In genomic region chr11:128508785-128509518, GRCh38 we compare ENCODE assay signal across 11 cellular contexts.
A peak's percentile ranks its signal among the peaks of the same experiment; 100 is the strongest.
DNase-seq lines count a peak whose midpoint lies in the region; ATAC-seq, FAIRE-seq and TF ChIP-seq lines count a peak whose summit lies in the region.
"Had no signal": no experiment of that assay in that cellular context is flagged by ENCODE, and none has a peak within 500 bp of the region (broad histone marks: within the 10 kb centered on the region; RNA-seq: fewer than 3 reads in every experiment).

No MANE protein-coding gene starts in this region.

- H3K4me3 Mint-ChIP-seq in naive thymus-derived CD8-positive, alpha-beta T cell: peak overlapping the region; percentile 87 to 99 (median 98)

- peaks cover 11% of the 10 kb centered on the region; the same call in 1 of the 2 replicates for H3F3A ChIP-seq in DOHH2 (ENCODE audit: control insufficient read depth, insufficient read depth)

- H3K27me3 ChIP-seq in DOHH2 (ENCODE audit: control insufficient read depth, low read length) (no peaks in the 10 kb centered on the region), mammary epithelial cell (ENCODE audit: insufficient read depth, low read length) (no peaks in the 10 kb centered on the region), small intestine (ENCODE audit: control insufficient read depth in 2 of 2, insufficient read depth in 2 of 2, low read length in 2 of 2) (no peaks in the 10 kb centered on the region)

- peak overlapping the region; percentile 93 to 99 (median 96) for H3K27ac Mint-ChIP-seq in naive thymus-derived CD8-positive, alpha-beta T cell

- DNase-seq in M059J (ENCODE audit: low read depth) (peak; percentile 81), mammary epithelial cell (peak; percentile 34), small intestine (no peak)
- DNase-seq in naive thymus-derived CD8-positive, alpha-beta T cell: peak in 5 of 10 donors; percentile 47 to 60 (median 58)
- DNase-seq: midbrain had no signal

- peaks cover 26 to 91% (median 43%) of the 10 kb centered on the region in 3 donors for H3K36me3 Mint-ChIP-seq in naive thymus-derived CD8-positive, alpha-beta T cell

- BruUV-seq in mammary epithelial cell (replicated peaks; lab: Mats Ljungman, UMichigan): no TSS peak

- in situ Hi-C loops in mammary epithelial cell (cut with MboI; ENCODE audit: low sequenced_read_pairs in 2 of 2): loop anchor here in 1 of 2 donors (25.0 kb wide), 2 partner anchors 103 to 472 kb away; no protein-coding TSS in a partner anchor

- intact Hi-C loops in mammary epithelial cell (cut with micrococcal nuclease): loop anchor here (5.0 kb wide), 1 partner anchor 302 kb away; no protein-coding TSS in a partner anchor

- H3K27ac ChIP-seq in DOHH2 (ENCODE audit: low read depth, low read length) (peak overlapping the region; percentile 25), mammary epithelial cell (ENCODE audit: insufficient read depth, low read depth, low read length) (peak overlapping the region; percentile 88), small intestine (ENCODE audit: low read depth in 1 of 2, low read length in 1 of 2) (peak overlapping the region in 1 of 2 donors; percentile 69)
- H3K27ac ChIP-seq: HL-60 had no signal

- no peak overlapping the region for H2AFZ ChIP-seq in mammary epithelial cell (ENCODE audit: low read depth, low read length)

- CTCF ChIA-PET in mammary epithelial cell (lab: Charles Lee; ENCODE audit: low non-redundant PET): no interaction called here

- H3K4me2 ChIP-seq in DOHH2 (ENCODE audit: low read length): peak overlapping the region; percentile 71
- peak overlapping the region; percentile 72 for H3K4me2 ChIP-seq in mammary epithelial cell (ENCODE audit: insufficient read depth, low read depth, low read length)

- H3K79me2 ChIP-seq in DOHH2 (ENCODE audit: control insufficient read depth, low read length) (peaks cover 100% of the 10 kb centered on the region), mammary epithelial cell (ENCODE audit: insufficient read depth, low read length) (peaks cover 99% of the 10 kb centered on the region)

- peaks cover 61 to 100% (median 97%) of the 10 kb centered on the region in 4 donors for H3K4me1 Mint-ChIP-seq in naive thymus-derived CD8-positive, alpha-beta T cell

- no peaks in the 10 kb centered on the region for H3K27me3 Mint-ChIP-seq in naive thymus-derived CD8-positive, alpha-beta T cell

- no peaks in the 10 kb centered on the region for H3K9me2 ChIP-seq in DOHH2 (replicated peaks; ENCODE audit: control insufficient read depth, low read length)

- dilution Hi-C loops in mammary epithelial cell (cut with HindIII; ENCODE audit: low sequenced_read_pairs): no loop called here

- H3K9me3 ChIP-seq in DOHH2 (ENCODE audit: control insufficient read depth, insufficient read depth, low read length) (no peaks in the 10 kb centered on the region), mammary epithelial cell (replicated peaks; ENCODE audit: insufficient read depth, low read length) (no peaks in the 10 kb centered on the region), small intestine (ENCODE audit: control insufficient read depth, low read depth) (no peaks in the 10 kb centered on the region)

- TF ChIP-seq CTCF in DOHH2 (IDR thresholded peaks at IDR 0.05; ENCODE audit: low read depth, low read length, poor library complexity, severe bottlenecking): no peak
- TF ChIP-seq CTCF in mammary epithelial cell (conservative IDR thresholded peaks at IDR 0.05 in 1 of 2, IDR thresholded peaks at IDR 0.05 in 1 of 2; ENCODE audit: extremely low read depth in 1 of 2, insufficient read depth in 1 of 2, low read depth in 1 of 2, low read length in 2 of 2): no peak

- H3K9ac ChIP-seq in mammary epithelial cell (ENCODE audit: insufficient read depth, low read length): no peak overlapping the region

- peaks cover 99% of the 10 kb centered on the region for H3K36me3 ChIP-seq in DOHH2 (ENCODE audit: control insufficient read depth, low read length)
- H3K36me3 ChIP-seq in mammary epithelial cell (ENCODE audit: insufficient read depth, low read length): peaks cover 9% of the 10 kb centered on the region
- peaks cover 0 to 6% of the 10 kb centered on the region in 2 donors for H3K36me3 ChIP-seq in small intestine (ENCODE audit: control insufficient read depth in 2 of 2, insufficient read depth in 2 of 2, low read length in 2 of 2)

- no peak for FAIRE-seq in small intestine (lab: Jason Lieb, UNC)

- ATAC-seq in naive thymus-derived CD8-positive, alpha-beta T cell: peak; percentile 41
- no peak for ATAC-seq in HG03045 (IDR thresholded peaks at IDR 0.05; ENCODE audit: unreplicated experiment)
- ATAC-seq in GM18861 (IDR thresholded peaks at IDR 0.05; ENCODE audit: unreplicated experiment): no peak
- no peak for ATAC-seq in HG03571 (IDR thresholded peaks at IDR 0.05; ENCODE audit: unreplicated experiment)
- ATAC-seq: activated CD4-positive, CD25-positive, alpha-beta regulatory T cell treated with anti-CD3 and anti-CD28 coated beads, Interleukin-2, amount 50 U/mL, for 24 hours had no signal

- H3K4me1 ChIP-seq in DOHH2 (ENCODE audit: control insufficient read depth, low read length) (peaks cover 100% of the 10 kb centered on the region), mammary epithelial cell (ENCODE audit: insufficient read depth, low read length) (peaks cover 62% of the 10 kb centered on the region), small intestine (ENCODE audit: control insufficient read depth in 2 of 2, insufficient read depth in 1 of 2, low read depth in 1 of 2, low read length in 1 of 2) (peaks cover 0 to 36% of the 10 kb centered on the region in 2 donors)

- 84% methylated on average over 7 of the region's 7 CpGs for WGBS in mammary epithelial cell (ENCODE audit: low coverage, missing lambda C conversion rate)
- 64 to 76% (median 68%) methylated on average over 7 of the region's 7 CpGs for WGBS in small intestine, 3 donors

- H3K4me3 ChIP-seq in DOHH2 (ENCODE audit: low read length): peak overlapping the region; percentile 17
- H3K4me3 ChIP-seq in mammary epithelial cell (replicated peaks in 1 of 3; ENCODE audit: insufficient read depth in 1 of 3, low read depth in 2 of 3, low read length in 3 of 3): no peak overlapping the region
- no peak overlapping the region for H3K4me3 ChIP-seq in small intestine (ENCODE audit: low read depth in 1 of 2, low read length in 2 of 2)

- POLR2A ChIA-PET in naive thymus-derived CD8-positive, alpha-beta T cell (lab: Charles Lee): interaction anchor here (0.7 to 28.4 kb wide), 19 partner anchors 9 to 218 kb away, joined by 3 to 603 read pairs (median 4); no protein-coding TSS in a partner anchor

- no peaks in the 10 kb centered on the region for H3K9me3 Mint-ChIP-seq in naive thymus-derived CD8-positive, alpha-beta T cell

- peaks cover 68% of the 10 kb centered on the region for H4K20me1 ChIP-seq in DOHH2 (ENCODE audit: control insufficient read depth, insufficient read depth, low read depth, low read length)
- H4K20me1 ChIP-seq in mammary epithelial cell (ENCODE audit: insufficient read depth, low read length): no peaks in the 10 kb centered on the region

Comparison
In these comparisons a context has a peak if more than half of its experiments do, and no peak if none do; other contexts are left out.
1. ATAC-seq: peak in naive thymus-derived CD8-positive, alpha-beta T cell (2 of 2); none in HG03045 (single experiment), GM18861 (single experiment) and HG03571 (single experiment).